In the genomic region with DNA sequence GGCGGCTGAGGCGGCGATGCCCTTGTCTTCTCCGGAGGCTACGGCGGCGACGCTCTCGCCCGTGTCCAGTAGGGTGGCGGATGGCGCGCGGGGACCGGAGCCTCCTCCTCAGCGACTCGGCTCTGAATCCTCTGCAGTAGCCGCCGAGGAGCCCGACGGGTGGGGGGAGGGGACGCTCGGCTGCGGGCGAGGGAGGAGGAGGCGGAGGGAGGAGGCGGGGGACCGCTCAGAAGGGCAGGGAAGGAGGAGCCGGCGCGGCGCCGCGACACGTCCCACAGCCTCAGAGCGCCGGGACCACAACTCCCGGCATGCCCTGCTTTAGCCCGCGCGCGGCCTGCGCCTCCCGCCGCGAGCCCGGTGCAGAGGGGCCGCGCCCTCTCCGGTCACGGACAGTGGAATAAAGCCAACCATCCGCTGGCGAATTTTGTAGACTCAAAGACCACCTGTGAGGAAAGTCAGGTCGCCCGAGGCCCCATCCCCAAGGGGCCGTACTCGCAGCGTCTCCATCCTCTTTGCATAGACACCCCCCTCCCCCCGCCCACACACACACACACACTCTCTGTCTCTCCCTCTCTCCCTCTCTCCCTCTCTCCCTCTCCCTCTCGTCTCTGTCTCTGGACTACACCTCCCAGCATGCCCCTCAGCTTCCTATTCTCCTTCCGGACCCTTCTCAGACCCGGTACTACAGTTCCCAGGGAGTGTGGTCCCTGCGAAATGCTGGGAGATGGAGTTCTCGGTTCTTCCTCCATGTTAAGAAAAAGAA, we compare ENCODE assay signal across 1 cellular context.
TF ChIP-seq lines count a peak whose summit lies in the region.

A gene with protein sequence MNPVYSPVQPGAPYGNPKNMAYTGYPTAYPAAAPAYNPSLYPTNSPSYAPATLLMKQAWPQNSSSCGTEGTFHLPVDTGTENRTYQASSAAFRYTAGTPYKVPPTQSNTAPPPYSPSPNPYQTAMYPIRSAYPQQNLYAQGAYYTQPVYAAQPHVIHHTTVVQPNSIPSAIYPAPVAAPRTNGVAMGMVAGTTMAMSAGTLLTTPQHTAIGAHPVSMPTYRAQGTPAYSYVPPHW (minus strand): TSS at position 157 of the 763 bp plus-strand sequence. CDS start 129,638 bp downstream, outside the sequence.

TF ChIP-seq in HepG2, 621 proteins besides CTCF, POLR2A, EP300 and RAD21 (continued from another document and continues in another):
- TF ChIP-seq, protein P1, sequence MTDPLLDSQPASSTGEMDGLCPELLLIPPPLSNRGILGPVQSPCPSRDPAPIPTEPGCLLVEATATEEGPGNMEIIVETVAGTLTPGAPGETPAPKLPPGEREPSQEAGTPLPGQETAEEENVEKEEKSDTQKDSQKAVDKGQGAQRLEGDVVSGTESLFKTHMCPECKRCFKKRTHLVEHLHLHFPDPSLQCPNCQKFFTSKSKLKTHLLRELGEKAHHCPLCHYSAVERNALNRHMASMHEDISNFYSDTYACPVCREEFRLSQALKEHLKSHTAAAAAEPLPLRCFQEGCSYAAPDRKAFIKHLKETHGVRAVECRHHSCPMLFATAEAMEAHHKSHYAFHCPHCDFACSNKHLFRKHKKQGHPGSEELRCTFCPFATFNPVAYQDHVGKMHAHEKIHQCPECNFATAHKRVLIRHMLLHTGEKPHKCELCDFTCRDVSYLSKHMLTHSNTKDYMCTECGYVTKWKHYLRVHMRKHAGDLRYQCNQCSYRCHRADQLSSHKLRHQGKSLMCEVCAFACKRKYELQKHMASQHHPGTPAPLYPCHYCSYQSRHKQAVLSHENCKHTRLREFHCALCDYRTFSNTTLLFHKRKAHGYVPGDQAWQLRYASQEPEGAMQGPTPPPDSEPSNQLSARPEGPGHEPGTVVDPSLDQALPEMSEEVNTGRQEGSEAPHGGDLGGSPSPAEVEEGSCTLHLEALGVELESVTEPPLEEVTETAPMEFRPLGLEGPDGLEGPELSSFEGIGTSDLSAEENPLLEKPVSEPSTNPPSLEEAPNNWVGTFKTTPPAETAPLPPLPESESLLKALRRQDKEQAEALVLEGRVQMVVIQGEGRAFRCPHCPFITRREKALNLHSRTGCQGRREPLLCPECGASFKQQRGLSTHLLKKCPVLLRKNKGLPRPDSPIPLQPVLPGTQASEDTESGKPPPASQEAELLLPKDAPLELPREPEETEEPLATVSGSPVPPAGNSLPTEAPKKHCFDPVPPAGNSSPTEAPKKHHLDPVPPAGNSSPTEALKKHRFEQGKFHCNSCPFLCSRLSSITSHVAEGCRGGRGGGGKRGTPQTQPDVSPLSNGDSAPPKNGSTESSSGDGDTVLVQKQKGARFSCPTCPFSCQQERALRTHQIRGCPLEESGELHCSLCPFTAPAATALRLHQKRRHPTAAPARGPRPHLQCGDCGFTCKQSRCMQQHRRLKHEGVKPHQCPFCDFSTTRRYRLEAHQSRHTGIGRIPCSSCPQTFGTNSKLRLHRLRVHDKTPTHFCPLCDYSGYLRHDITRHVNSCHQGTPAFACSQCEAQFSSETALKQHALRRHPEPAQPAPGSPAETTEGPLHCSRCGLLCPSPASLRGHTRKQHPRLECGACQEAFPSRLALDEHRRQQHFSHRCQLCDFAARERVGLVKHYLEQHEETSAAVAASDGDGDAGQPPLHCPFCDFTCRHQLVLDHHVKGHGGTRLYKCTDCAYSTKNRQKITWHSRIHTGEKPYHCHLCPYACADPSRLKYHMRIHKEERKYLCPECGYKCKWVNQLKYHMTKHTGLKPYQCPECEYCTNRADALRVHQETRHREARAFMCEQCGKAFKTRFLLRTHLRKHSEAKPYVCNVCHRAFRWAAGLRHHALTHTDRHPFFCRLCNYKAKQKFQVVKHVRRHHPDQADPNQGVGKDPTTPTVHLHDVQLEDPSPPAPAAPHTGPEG (CRISPR knock-in tag; IDR thresholded peaks at IDR 0.05) = no peak
- TF ChIP-seq ZSCAN22 (CRISPR knock-in tag; IDR thresholded peaks at IDR 0.05) = no peak
- TF ChIP-seq AKAP8 (CRISPR knock-in tag; IDR thresholded peaks at IDR 0.05) = peak; percentile 80; the same call in 1 of the 2 replicates
- no peak for TF ChIP-seq BATF2 (CRISPR knock-in tag; IDR thresholded peaks at IDR 0.05)
- no peak for TF ChIP-seq ZNF564 (CRISPR knock-in tag; IDR thresholded peaks at IDR 0.05)
- TF ChIP-seq ZSCAN30 (CRISPR knock-in tag; IDR thresholded peaks at IDR 0.05) = peak; percentile 88; the same call in 1 of the 2 replicates
- 0 out of 2 replicates have a peak, but pooled peaks have one; percentile 22 for TF ChIP-seq BRD4 (CRISPR knock-in tag; IDR thresholded peaks at IDR 0.05)
- no peak for TF ChIP-seq PCBP2 (optimal IDR thresholded peaks at IDR 0.05; ENCODE audit: low read depth, low read length, poor library complexity, severe bottlenecking)
- peak; percentile 92 for TF ChIP-seq ZNF281 (CRISPR knock-in tag; IDR thresholded peaks at IDR 0.05; ENCODE audit: borderline replicate concordance)
- TF ChIP-seq RARA (CRISPR knock-in tag; IDR thresholded peaks at IDR 0.05) = no peak; the same call in 1 of the 2 replicates
- TF ChIP-seq SMAD1 (CRISPR knock-in tag; IDR thresholded peaks at IDR 0.05; ENCODE audit: borderline replicate concordance, low read depth) = no peak; the same call in 1 of the 2 replicates
- TF ChIP-seq THYN1 (CRISPR knock-in tag; IDR thresholded peaks at IDR 0.05; ENCODE audit: borderline replicate concordance, low read depth) = no peak
- peak; percentile 53 for TF ChIP-seq CREB1 (IDR thresholded peaks at IDR 0.05)
- TF ChIP-seq CREB1 (CRISPR knock-in tag; IDR thresholded peaks at IDR 0.05) = peak; percentile 96
- TF ChIP-seq NFKBIZ (CRISPR knock-in tag; IDR thresholded peaks at IDR 0.05) = 0 out of 2 replicates have a peak, but pooled peaks have one; percentile 17
- no peak for TF ChIP-seq SP140L (CRISPR knock-in tag; IDR thresholded peaks at IDR 0.05; ENCODE audit: borderline replicate concordance)
- TF ChIP-seq CCDC6 (CRISPR knock-in tag; IDR thresholded peaks at IDR 0.05) = peak; percentile 52; the same call in 1 of the 2 replicates
- peak; percentile 48 for TF ChIP-seq KDM3A (CRISPR knock-in tag; IDR thresholded peaks at IDR 0.05; ENCODE audit: low read depth)
- peak; percentile 85; the same call in 1 of the 2 replicates for TF ChIP-seq TMF1 (CRISPR knock-in tag; IDR thresholded peaks at IDR 0.05; ENCODE audit: low read depth)
- peak; percentile 94 for TF ChIP-seq ELF1 (CRISPR knock-in tag; IDR thresholded peaks at IDR 0.05)
- TF ChIP-seq ZNF383 (CRISPR knock-in tag; IDR thresholded peaks at IDR 0.05; ENCODE audit: borderline replicate concordance) = peak; percentile 81; the same call in 1 of the 2 replicates
- TF ChIP-seq SRSF1 (optimal IDR thresholded peaks at IDR 0.05; ENCODE audit: low read depth, low read length) = peak; percentile 14
- TF ChIP-seq SRY (CRISPR knock-in tag; IDR thresholded peaks at IDR 0.05) = peak; percentile 44; the same call in 1 of the 2 replicates
- TF ChIP-seq ZNF414 (CRISPR knock-in tag; IDR thresholded peaks at IDR 0.05) = peak; percentile 76; the same call in 1 of the 2 replicates
- peak; percentile 84 for TF ChIP-seq SAFB2 (CRISPR knock-in tag; IDR thresholded peaks at IDR 0.05; ENCODE audit: borderline replicate concordance, low read depth)
- peak; percentile 39; the same call in 1 of the 2 replicates for TF ChIP-seq ZNF121 (CRISPR knock-in tag; IDR thresholded peaks at IDR 0.05)
- no peak for TF ChIP-seq ZNF670 (CRISPR knock-in tag; IDR thresholded peaks at IDR 0.05; ENCODE audit: borderline replicate concordance)
- peak; percentile 82; the same call in 1 of the 2 replicates for TF ChIP-seq KMT2B (CRISPR knock-in tag; IDR thresholded peaks at IDR 0.05)
- TF ChIP-seq SOX5 (CRISPR knock-in tag; IDR thresholded peaks at IDR 0.05; ENCODE audit: borderline replicate concordance) = peak; percentile 11; the same call in 1 of the 2 replicates
- TF ChIP-seq RFXAP (CRISPR knock-in tag; IDR thresholded peaks at IDR 0.05; ENCODE audit: borderline replicate concordance) = no peak; the same call in 1 of the 2 replicates
- TF ChIP-seq ZNF230 (CRISPR knock-in tag; IDR thresholded peaks at IDR 0.05) = peak; percentile 89; the same call in 1 of the 2 replicates
- no peak for TF ChIP-seq TCF7L2 (IDR thresholded peaks at IDR 0.05; ENCODE audit: low read depth, low read length)
- TF ChIP-seq EED (CRISPR knock-in tag; IDR thresholded peaks at IDR 0.05) = 0 out of 2 replicates have a peak, but pooled peaks have one; percentile 41
- TF ChIP-seq MTA1 (CRISPR knock-in tag; IDR thresholded peaks at IDR 0.05; ENCODE audit: borderline replicate concordance) = peak; percentile 62; the same call in 1 of the 2 replicates
- peak; percentile 60; the same call in 1 of the 2 replicates for TF ChIP-seq ETV5 (CRISPR knock-in tag; IDR thresholded peaks at IDR 0.05; ENCODE audit: borderline replicate concordance)
- TF ChIP-seq AFF4 (CRISPR knock-in tag; IDR thresholded peaks at IDR 0.05) = no peak
- 0 out of 2 replicates have a peak, but pooled peaks have one; percentile 12 for TF ChIP-seq MEIS1 (CRISPR knock-in tag; IDR thresholded peaks at IDR 0.05; ENCODE audit: borderline replicate concordance)
- no peak for TF ChIP-seq ZNF616 (CRISPR knock-in tag; IDR thresholded peaks at IDR 0.05; ENCODE audit: low read depth)
- peak; percentile 83 for TF ChIP-seq RBFOX2 (IDR thresholded peaks at IDR 0.05; ENCODE audit: low read depth, low read length)
- peak; percentile 72; the same call in 1 of the 2 replicates for TF ChIP-seq ZNF614 (CRISPR knock-in tag; IDR thresholded peaks at IDR 0.05; ENCODE audit: borderline replicate concordance)
- no peak for TF ChIP-seq FOXP1 (IDR thresholded peaks at IDR 0.05)
- TF ChIP-seq FOXP1 (CRISPR knock-in tag; IDR thresholded peaks at IDR 0.05) = no peak
- TF ChIP-seq, protein P2, sequence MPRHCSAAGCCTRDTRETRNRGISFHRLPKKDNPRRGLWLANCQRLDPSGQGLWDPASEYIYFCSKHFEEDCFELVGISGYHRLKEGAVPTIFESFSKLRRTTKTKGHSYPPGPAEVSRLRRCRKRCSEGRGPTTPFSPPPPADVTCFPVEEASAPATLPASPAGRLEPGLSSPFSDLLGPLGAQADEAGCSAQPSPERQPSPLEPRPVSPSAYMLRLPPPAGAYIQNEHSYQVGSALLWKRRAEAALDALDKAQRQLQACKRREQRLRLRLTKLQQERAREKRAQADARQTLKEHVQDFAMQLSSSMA (CRISPR knock-in tag; IDR thresholded peaks at IDR 0.05) = peak; percentile 7; the same call in 1 of the 2 replicates
- TF ChIP-seq IRX3 (CRISPR knock-in tag; IDR thresholded peaks at IDR 0.05; ENCODE audit: borderline replicate concordance, low read depth) = no peak
- TF ChIP-seq CHD2 (IDR thresholded peaks at IDR 0.05; ENCODE audit: low read depth, low read length) = peak; percentile 48; the same call in 1 of the 2 replicates
- peak; percentile 38; the same call in 1 of the 2 replicates for TF ChIP-seq JUN (CRISPR knock-in tag; IDR thresholded peaks at IDR 0.05)
- peak; percentile 58; the same call in 1 of the 2 replicates for TF ChIP-seq ZNF430 (CRISPR knock-in tag; IDR thresholded peaks at IDR 0.05)
- peak; percentile 83 for TF ChIP-seq GATAD1 (CRISPR knock-in tag; IDR thresholded peaks at IDR 0.05)
- TF ChIP-seq ZNF333 (CRISPR knock-in tag; IDR thresholded peaks at IDR 0.05; ENCODE audit: borderline replicate concordance) = peak; percentile 68; the same call in 1 of the 2 replicates
- TF ChIP-seq ZNF317 (CRISPR knock-in tag; IDR thresholded peaks at IDR 0.05) = peak; percentile 49
